ENCODE assay signal across 12 cellular contexts in the genomic region with DNA sequence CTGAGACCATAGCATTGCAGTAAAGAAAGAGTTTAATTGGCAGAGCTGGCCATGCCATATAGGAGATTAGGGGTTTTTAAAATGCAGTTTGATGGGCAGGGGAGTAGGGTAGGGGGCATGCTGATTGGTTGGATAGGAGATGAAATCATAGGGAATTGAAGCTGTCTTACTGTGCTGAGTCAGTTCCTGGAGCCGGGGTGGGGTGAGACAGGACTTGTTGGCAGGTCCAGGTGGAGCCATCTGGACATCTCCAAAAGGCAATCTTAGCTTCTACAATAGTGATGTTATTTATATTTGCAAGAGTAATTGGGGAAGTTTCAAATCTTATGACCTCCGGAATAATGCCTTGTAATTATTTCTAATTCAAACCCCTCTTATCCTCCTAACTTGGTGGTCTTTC. TPM values are rescaled to one million over a fixed set of nuclear protein-coding genes. Genes with fewer than 3 reads are reported as not detected.
DNase-seq lines count a peak whose midpoint lies in the region; ATAC-seq and TF ChIP-seq lines count a peak whose summit lies in the region.
"Had no signal": no experiment of that assay in that cellular context is flagged by ENCODE, and none has a peak within 500 bp of the region (broad histone marks: within the 10 kb centered on the region; RNA-seq: fewer than 3 reads in every experiment).

No MANE protein-coding gene starts in this region.

- H3K14ac ChIP-seq in H9 (ENCODE audit: insufficient read depth, low read length), result no peak overlapping the region

- TF ChIP-seq CTCF in KMS-11 (conservative IDR thresholded peaks at IDR 0.05; ENCODE audit: low read depth, low read length) (0 out of 2 replicates have a peak, but pooled peaks have one; percentile 1), fibroblast of the aortic adventitia (IDR thresholded peaks at IDR 0.05; ENCODE audit: insufficient read depth, low read length) (no peak), psoas muscle (IDR thresholded peaks at IDR 0.05) (no peak), H9 (conservative IDR thresholded peaks at IDR 0.05) (no peak)

- H4K20me1 ChIP-seq in KMS-11 (ENCODE audit: insufficient read depth), result no peaks in the 10 kb centered on the region
- no peaks in the 10 kb centered on the region for H4K20me1 ChIP-seq in H9 (ENCODE audit: control insufficient read depth, insufficient read depth, insufficient read length)

- H3K36me3 ChIP-seq in KMS-11 (ENCODE audit: insufficient read depth), result no peaks in the 10 kb centered on the region
- no peaks in the 10 kb centered on the region for H3K36me3 ChIP-seq in psoas muscle (ENCODE audit: insufficient read depth in 1 of 2, low read depth in 1 of 2)

- H3K27ac Mint-ChIP-seq in H9, result no peak overlapping the region
- H3K27ac Mint-ChIP-seq: B cell; CD4-positive, alpha-beta T cell had no signal

- H3K4ac ChIP-seq in H9 (ENCODE audit: low read depth, low read length), result no peak overlapping the region

- H3K9me3 Mint-ChIP-seq in H9, result peaks cover 16 to 21% of the 10 kb centered on the region in 2 experiments

- no peaks in the 10 kb centered on the region for H3K23me2 ChIP-seq in H9 (ENCODE audit: insufficient read length, low read depth, low read length, poor library complexity, severe bottlenecking)

- H3K79me2 ChIP-seq in KMS-11 (ENCODE audit: insufficient read depth, low read depth) (no peaks in the 10 kb centered on the region), H9 (ENCODE audit: insufficient read depth, low read length) (no peaks in the 10 kb centered on the region)

- H2AK5ac ChIP-seq in H9 (ENCODE audit: insufficient read length, low read length), result no peak overlapping the region

- DNase-seq in DMS 273 treated with DMSO at 0.1 percent for 48 hours (lab: John Stamatoyannopoulos, UW) (peak; percentile 51), cerebellar cortex (ENCODE audit: low spot score) (peak; percentile 92), fibroblast of the aortic adventitia (ENCODE audit: low read depth) (peak; percentile 2), psoas muscle (no peak), H9 (no peak), NCI-H2227 treated with DMSO at 0.1 percent for 48 hours (lab: John Stamatoyannopoulos, UW) (no peak)
- DNase-seq in activated CD4-positive, alpha-beta T cell treated with anti-CD3 and anti-CD28 coated beads, Interleukin-2, amount 50 U/mL, for 4 hours, result no peak
- DNase-seq: GF-D8 had no signal

- H3K27me3 ChIP-seq in KMS-11 (ENCODE audit: insufficient read depth, low read depth), result no peaks in the 10 kb centered on the region
- no peaks in the 10 kb centered on the region for H3K27me3 ChIP-seq in psoas muscle (ENCODE audit: insufficient read depth in 3 of 3, low read length in 2 of 3)
- no peaks in the 10 kb centered on the region for H3K27me3 ChIP-seq in H9 (ENCODE audit: insufficient read depth, low read length)

- H2BK20ac ChIP-seq in H9 (ENCODE audit: low read depth, low read length, poor library complexity, severe bottlenecking), result no peak overlapping the region

- no peak overlapping the region for H3K4me3 ChIP-seq in KMS-11 (IDR thresholded peaks at IDR 0.05; ENCODE audit: insufficient read depth, low read depth, low read length)
- H3K4me3 ChIP-seq in fibroblast of the aortic adventitia (ENCODE audit: low read depth, low read length), result no peak overlapping the region
- H3K4me3 ChIP-seq in psoas muscle, result no peak overlapping the region
- H3K4me3 ChIP-seq: GM23248 had no signal

- H3K23ac ChIP-seq in H9 (ENCODE audit: insufficient read length, low read depth, low read length), result no peak overlapping the region

- H2BK120ac ChIP-seq in H9 (ENCODE audit: low read depth, low read length, poor library complexity, severe bottlenecking), result no peak overlapping the region

- H3K4me1 Mint-ChIP-seq in H9, result peaks cover 0 to 2% of the 10 kb centered on the region in 2 experiments; a peak in 1 of 4 replicates
- H3K4me1 Mint-ChIP-seq: B cell had no signal

- H3K4me2 ChIP-seq in KMS-11 (no peak overlapping the region), H9 (ENCODE audit: insufficient read depth, insufficient read length, low read length) (no peak overlapping the region)

- H3K18ac ChIP-seq in H9 (ENCODE audit: insufficient read length, low read depth, low read length), result no peak overlapping the region

- WGBS in psoas muscle, 3 donors, result 59 to 74% (median 62%) methylated on average over 2 of the region's 2 CpGs
- no CpG with 5 or more reads among the region's 2 CpGs for WGBS in H9 (ENCODE audit: extremely low coverage, insufficient read length, low lambda C conversion rate)

- H4K5ac ChIP-seq in H9 (ENCODE audit: insufficient read length, low read depth, low read length), result no peak overlapping the region

- H3K9me3 ChIP-seq in psoas muscle (no peaks in the 10 kb centered on the region), H9 (ENCODE audit: control insufficient read depth, low read depth, low read length) (no peaks in the 10 kb centered on the region)

- no peak overlapping the region for H2BK15ac ChIP-seq in H9 (ENCODE audit: low read depth, low read length)

- H4K91ac ChIP-seq in H9 (ENCODE audit: insufficient read length, low read depth, low read length), result no peak overlapping the region

- no peaks in the 10 kb centered on the region; the same call in 1 of the 2 replicates for H3K27me3 Mint-ChIP-seq in H9 (ENCODE audit: low read depth)
- H3K27me3 Mint-ChIP-seq: CD4-positive, alpha-beta T cell had no signal

- H3K56ac ChIP-seq in H9 (ENCODE audit: insufficient read length, low read depth, low read length), result no peak overlapping the region

- H3K9ac ChIP-seq in KMS-11 (no peak overlapping the region), H9 (ENCODE audit: extremely low read depth, insufficient read length, low read length) (no peak overlapping the region)
- H3K9ac ChIP-seq: GM23248 had no signal

- no peak overlapping the region for H3K27ac ChIP-seq in KMS-11
- no peak overlapping the region for H3K27ac ChIP-seq in psoas muscle
- no peak overlapping the region for H3K27ac ChIP-seq in H9 (ENCODE audit: insufficient read length, low read depth, low read length)
- H3K27ac ChIP-seq: GM23248 had no signal

- intact Hi-C loops in psoas muscle (cut with DNase I), result loop anchor here in 1 of 2 donors (2.0 to 10.0 kb wide), 2 partner anchors 191 to 339 kb away; a partner anchor contains a TSS

- H3K4me1 ChIP-seq in KMS-11 (ENCODE audit: low read depth, poor library complexity, severe bottlenecking) (no peaks in the 10 kb centered on the region), psoas muscle (peaks cover 6% of the 10 kb centered on the region), H9 (ENCODE audit: insufficient read depth, low read length) (no peaks in the 10 kb centered on the region)

- no peak overlapping the region for H4K8ac ChIP-seq in H9 (replicated peaks; ENCODE audit: insufficient read length, low read depth, low read length)

- H2AFZ ChIP-seq in KMS-11 (ENCODE audit: low read depth) (no peak overlapping the region), H9 (ENCODE audit: low read length) (no peak overlapping the region)
- H2AFZ ChIP-seq: GM23248 had no signal

- no peak overlapping the region for H3K4me3 Mint-ChIP-seq in H9
- H3K4me3 Mint-ChIP-seq: B cell; CD4-positive, alpha-beta T cell had no signal

- no peak for ATAC-seq in psoas muscle

- no peaks in the 10 kb centered on the region for H3K79me1 ChIP-seq in H9 (ENCODE audit: insufficient read depth, low read depth, low read length, poor library complexity, severe bottlenecking)

- peaks cover 0 to 18% (median 6%) of the 10 kb centered on the region in 3 experiments; a peak in 6 of 7 replicates for H3K36me3 Mint-ChIP-seq in H9 (ENCODE audit: insufficient read depth in 1 of 3, low read depth in 3 of 3)

- no peak overlapping the region for H3T11ph ChIP-seq in H9 (ENCODE audit: low read length)

- no peak overlapping the region for H2BK12ac ChIP-seq in H9 (ENCODE audit: insufficient read length, low read depth, low read length)

- no peak overlapping the region for H2BK5ac ChIP-seq in H9 (ENCODE audit: insufficient read length, low read length)

RNA-seq across cellular contexts. Expression of gene PGM2, which starts 32.4 kb away (rescaled TPM):
- total RNA-seq in fibroblast of the aortic adventitia (ENCODE audit: low replicate concordance) (19.9 and 21.4 TPM in 2 replicates), psoas muscle (1 to 10 TPM; 2.5 to 4.7 (median 4.0) TPM), H9 (2021) (26.6 and 30.4 TPM in 2 replicates)
- 1 to 10 TPM; 1.1 to 1.8 (median 1.4) TPM for polyA plus RNA-seq in psoas muscle

Comparison
In these comparisons a context has a peak if more than half of its experiments do, and no peak if none do; other contexts are left out.
1. DNase-seq: peak in DMS 273 treated with DMSO at 0.1 percent for 48 hours (single experiment), cerebellar cortex (single experiment) and fibroblast of the aortic adventitia (single experiment); none in psoas muscle (0 of 2), H9 (single experiment), NCI-H2227 treated with DMSO at 0.1 percent for 48 hours (single experiment) and activated CD4-positive, alpha-beta T cell treated with anti-CD3 and anti-CD28 coated beads, Interleukin-2, amount 50 U/mL, for 4 hours (0 of 2).